In genomic region chr1:26126321-26127084, GRCh38 we compare ENCODE assay signal across 8 cellular contexts. TPM values are rescaled to one million over a fixed set of nuclear protein-coding genes. Genes with fewer than 3 reads are reported as not detected.
A peak's percentile ranks its signal among the peaks of the same experiment; 100 is the strongest.
DNase-seq lines count a peak whose midpoint lies in the region; ATAC-seq and TF ChIP-seq lines count a peak whose summit lies in the region.

No MANE protein-coding gene starts in this region.

- H3K9me3 Mint-ChIP-seq in GM23338, result no peaks in the 10 kb centered on the region

- in situ Hi-C loops in G401 (cut with HindIII; ENCODE audit: low sequenced_read_pairs), result no loop called here

- peak; percentile 84 for DNase-seq in DMS 273 (lab: John Stamatoyannopoulos, UW; ENCODE audit: unreplicated experiment)
- DNase-seq in GM23338 (ENCODE audit: low spot score), result no peak
- peak; percentile 85 for DNase-seq in NCI-H2029 (lab: John Stamatoyannopoulos, UW)
- peak; percentile 66 for DNase-seq in WERI-Rb-1
- peak; percentile 89 for DNase-seq in epithelial cell of esophagus (ENCODE audit: low read depth)
- DNase-seq in stimulated activated CD4-positive, alpha-beta T cell treated with anti-CD3 and anti-CD28 coated beads, TNF-alpha, amount 100 ng/mL, for 1 hour (ENCODE audit: low read depth in 3 of 3, low spot score in 1 of 3), result peak in 2 of 3 donors; percentile 22 to 29
- no peak for DNase-seq in HCEC 1CT
- DNase-seq in G401 (ENCODE audit: low spot score), result no peak

- no peaks in the 10 kb centered on the region for H3K79me2 ChIP-seq in GM23338 (replicated peaks; ENCODE audit: insufficient read depth)

- no peak for TF ChIP-seq CTCF in GM23338 (conservative IDR thresholded peaks at IDR 0.05; ENCODE audit: low read depth in 2 of 2)
- TF ChIP-seq CTCF in WERI-Rb-1 (IDR thresholded peaks at IDR 0.05; ENCODE audit: low read depth, low read length), result no peak
- TF ChIP-seq CTCF in epithelial cell of esophagus (IDR thresholded peaks at IDR 0.05; ENCODE audit: insufficient read depth, low read depth, low read length, missing control alignments), result no peak

- no peaks in the 10 kb centered on the region for H3K36me3 Mint-ChIP-seq in GM23338 (ENCODE audit: low read depth)

- no peaks in the 10 kb centered on the region for H3K27me3 Mint-ChIP-seq in GM23338 (ENCODE audit: insufficient read depth, low read depth, poor library complexity)

- H3K9me2 ChIP-seq in GM23338 (ENCODE audit: insufficient read depth), result no peaks in the 10 kb centered on the region

- no peak overlapping the region for H3K4me2 ChIP-seq in GM23338

- H3K27ac Mint-ChIP-seq in GM23338, result no peak overlapping the region

- H3F3A ChIP-seq in GM23338 (replicated peaks; ENCODE audit: low read depth), result no peaks in the 10 kb centered on the region

- H3K27me3 ChIP-seq in GM23338 (ENCODE audit: insufficient read depth), result no peaks in the 10 kb centered on the region
- H3K27me3 ChIP-seq in WERI-Rb-1 (ENCODE audit: insufficient read depth, low read depth, severe bottlenecking), result no peaks in the 10 kb centered on the region

- H3K9me3 ChIP-seq in WERI-Rb-1 (ENCODE audit: severe bottlenecking), result no peaks in the 10 kb centered on the region

- no peaks in the 10 kb centered on the region for H4K20me1 ChIP-seq in GM23338 (replicated peaks; ENCODE audit: insufficient read depth)

- H3K4me1 ChIP-seq in GM23338 (ENCODE audit: insufficient read depth), result no peaks in the 10 kb centered on the region

- no peak overlapping the region for H3K4me3 Mint-ChIP-seq in GM23338

- H3K36me3 ChIP-seq in GM23338 (ENCODE audit: insufficient read depth) (no peaks in the 10 kb centered on the region), WERI-Rb-1 (peaks cover 6% of the 10 kb centered on the region; the same call in 1 of the 2 replicates)

- H3K4me3 ChIP-seq in GM23338, result no peak overlapping the region
- H3K4me3 ChIP-seq in WERI-Rb-1 (ENCODE audit: low read depth, low read length), result no peak overlapping the region
- H3K4me3 ChIP-seq in epithelial cell of esophagus (ENCODE audit: low read length), result no peak overlapping the region

- H3K4me1 Mint-ChIP-seq in GM23338, result peaks cover 10% of the 10 kb centered on the region; the same call in 2 of the 3 replicates

- H2AFZ ChIP-seq in GM23338, result no peak overlapping the region

- peak; percentile 34 for ATAC-seq in GM23338

- H3K27ac ChIP-seq in GM23338 (ENCODE audit: low read depth) (no peak overlapping the region), WERI-Rb-1 (peak overlapping the region; percentile 71)

TF ChIP-seq in GM23338, 12 proteins besides CTCF, POLR2A, EP300 and RAD21 (continues in another document):
- TF ChIP-seq ZNF114 (CRISPR knock-in tag; IDR thresholded peaks at IDR 0.05) (no peak), CREB1 (CRISPR knock-in tag; IDR thresholded peaks at IDR 0.05; ENCODE audit: low read depth) (no peak), ZNF331 (CRISPR knock-in tag; IDR thresholded peaks at IDR 0.05; ENCODE audit: low read depth) (no peak), EZH2phosphoT487 (IDR thresholded peaks at IDR 0.05; ENCODE audit: unreplicated experiment) (no peak), POLR2AphosphoS5 (IDR thresholded peaks at IDR 0.05; ENCODE audit: low read depth) (no peak), STAT1 (IDR thresholded peaks at IDR 0.05; ENCODE audit: unreplicated experiment) (no peak), ETS1 (IDR thresholded peaks at IDR 0.05) (no peak), NANOG (IDR thresholded peaks at IDR 0.05; ENCODE audit: borderline replicate concordance) (no peak)
- TF ChIP-seq, protein P1, sequence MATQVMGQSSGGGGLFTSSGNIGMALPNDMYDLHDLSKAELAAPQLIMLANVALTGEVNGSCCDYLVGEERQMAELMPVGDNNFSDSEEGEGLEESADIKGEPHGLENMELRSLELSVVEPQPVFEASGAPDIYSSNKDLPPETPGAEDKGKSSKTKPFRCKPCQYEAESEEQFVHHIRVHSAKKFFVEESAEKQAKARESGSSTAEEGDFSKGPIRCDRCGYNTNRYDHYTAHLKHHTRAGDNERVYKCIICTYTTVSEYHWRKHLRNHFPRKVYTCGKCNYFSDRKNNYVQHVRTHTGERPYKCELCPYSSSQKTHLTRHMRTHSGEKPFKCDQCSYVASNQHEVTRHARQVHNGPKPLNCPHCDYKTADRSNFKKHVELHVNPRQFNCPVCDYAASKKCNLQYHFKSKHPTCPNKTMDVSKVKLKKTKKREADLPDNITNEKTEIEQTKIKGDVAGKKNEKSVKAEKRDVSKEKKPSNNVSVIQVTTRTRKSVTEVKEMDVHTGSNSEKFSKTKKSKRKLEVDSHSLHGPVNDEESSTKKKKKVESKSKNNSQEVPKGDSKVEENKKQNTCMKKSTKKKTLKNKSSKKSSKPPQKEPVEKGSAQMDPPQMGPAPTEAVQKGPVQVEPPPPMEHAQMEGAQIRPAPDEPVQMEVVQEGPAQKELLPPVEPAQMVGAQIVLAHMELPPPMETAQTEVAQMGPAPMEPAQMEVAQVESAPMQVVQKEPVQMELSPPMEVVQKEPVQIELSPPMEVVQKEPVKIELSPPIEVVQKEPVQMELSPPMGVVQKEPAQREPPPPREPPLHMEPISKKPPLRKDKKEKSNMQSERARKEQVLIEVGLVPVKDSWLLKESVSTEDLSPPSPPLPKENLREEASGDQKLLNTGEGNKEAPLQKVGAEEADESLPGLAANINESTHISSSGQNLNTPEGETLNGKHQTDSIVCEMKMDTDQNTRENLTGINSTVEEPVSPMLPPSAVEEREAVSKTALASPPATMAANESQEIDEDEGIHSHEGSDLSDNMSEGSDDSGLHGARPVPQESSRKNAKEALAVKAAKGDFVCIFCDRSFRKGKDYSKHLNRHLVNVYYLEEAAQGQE (IDR thresholded peaks at IDR 0.05; ENCODE audit: unreplicated experiment), result no peak

RNA-seq across cellular contexts. Expression of gene PDIK1L, which starts 14.9 kb away (rescaled TPM):
- total RNA-seq in GM23338 (2014; rRNA removed; shearing (Covaris generic)), result 3.0 and 4.3 TPM in 2 replicates
- 1.2 and 1.6 TPM in 2 replicates for polyA plus RNA-seq in GM23338 (2016; fragmentation: Nextera tagmentation; extraction: Ambion mirVana)
- 5.4 and 7.1 TPM in 2 replicates for total RNA-seq in G401 (2014; rRNA removed; shearing (Covaris generic))

RNA-seq across cellular contexts. Expression of gene FAM110D, which starts 32.4 kb away (rescaled TPM):
- 0.08 and 0.24 TPM in 2 replicates for total RNA-seq in GM23338 (2014; rRNA removed; shearing (Covaris generic))
- 0.39 and 0.45 TPM in 2 replicates for polyA plus RNA-seq in GM23338 (2016; fragmentation: Nextera tagmentation; extraction: Ambion mirVana)
- 3.5 and 5.1 TPM in 2 replicates for total RNA-seq in G401 (2014; rRNA removed; shearing (Covaris generic))

RNA-seq across cellular contexts. Expression of gene C1orf232, which starts 42.3 kb away (rescaled TPM):
- total RNA-seq in GM23338 (2014; rRNA removed; shearing (Covaris generic)), result not detected in 2 replicates
- not detected in 2 replicates for polyA plus RNA-seq in GM23338 (2016; fragmentation: Nextera tagmentation; extraction: Ambion mirVana)
- total RNA-seq in G401 (2014; rRNA removed; shearing (Covaris generic)), result not detected in 2 replicates

RNA-seq across cellular contexts. Expression of gene ZNF593, which starts 43.2 kb away (rescaled TPM):
- 26.2 and 32.6 TPM in 2 replicates for total RNA-seq in GM23338 (2014; rRNA removed; shearing (Covaris generic))
- polyA plus RNA-seq in GM23338 (2016; fragmentation: Nextera tagmentation; extraction: Ambion mirVana), result 108 and 115 TPM in 2 replicates
- 46.4 and 97.1 TPM in 2 replicates for total RNA-seq in G401 (2014; rRNA removed; shearing (Covaris generic))

RNA-seq across cellular contexts. Expression of gene ZNF593OS, which starts 45.1 kb away (rescaled TPM):
- total RNA-seq in GM23338 (2014; rRNA removed; shearing (Covaris generic)), result not detected in 2 replicates
- 0.68 and 1.1 TPM in 2 replicates for polyA plus RNA-seq in GM23338 (2016; fragmentation: Nextera tagmentation; extraction: Ambion mirVana)
- not detected in 2 replicates for total RNA-seq in G401 (2014; rRNA removed; shearing (Covaris generic))

Comparison
In these comparisons a context has a peak if more than half of its experiments do, and no peak if none do; other contexts are left out.
1. DNase-seq: peak in DMS 273 (single experiment), NCI-H2029 (single experiment), WERI-Rb-1 (single experiment), epithelial cell of esophagus (single experiment) and stimulated activated CD4-positive, alpha-beta T cell treated with anti-CD3 and anti-CD28 coated beads, TNF-alpha, amount 100 ng/mL, for 1 hour (2 of 3); none in GM23338 (single experiment), HCEC 1CT (single experiment) and G401 (single experiment).